8 cellular contexts compared by ENCODE assay signal in genomic region chr3:56682458-56683121, GRCh38. TPM values are rescaled to one million over a fixed set of nuclear protein-coding genes. Genes with fewer than 3 reads are reported as not detected.
A peak's percentile ranks its signal among the peaks of the same experiment; 100 is the strongest.
DNase-seq lines count a peak whose midpoint lies in the region; ATAC-seq, FAIRE-seq and TF ChIP-seq lines count a peak whose summit lies in the region.

No MANE protein-coding gene starts in this region.

- H3K27ac ChIP-seq in pancreas (peak overlapping the region; percentile 96 to 100 (median 98)), tibial artery (peak overlapping the region; percentile 97)

- peak; percentile 76 for ATAC-seq in activated naive CD8-positive, alpha-beta T cell treated with anti-CD3 and anti-CD28 coated beads, Interleukin-2, amount 10 ng/mL, durations not matched to agents 7 days and 5 days (ENCODE audit: low read depth)
- ATAC-seq in Right ventricle myocardium inferior (peak; percentile 84), pancreas (peak; percentile 71 to 86 (median 79))

- H3K27ac Mint-ChIP-seq in activated naive CD8-positive, alpha-beta T cell treated with anti-CD3 and anti-CD28 coated beads, Interleukin-2, amount 10 ng/mL, durations not matched to agents 7 days and 5 days = peak overlapping the region; percentile 99

- H3K27me3 ChIP-seq in pancreas = no peaks in the 10 kb centered on the region
- H3K27me3 ChIP-seq in tibial artery = no peaks in the 10 kb centered on the region

- peaks cover 44% of the 10 kb centered on the region for H3K36me3 Mint-ChIP-seq in activated naive CD8-positive, alpha-beta T cell treated with anti-CD3 and anti-CD28 coated beads, Interleukin-2, amount 10 ng/mL, durations not matched to agents 7 days and 5 days

- H3K4me1 ChIP-seq in pancreas = peaks cover 11 to 15% (median 14%) of the 10 kb centered on the region in 3 donors
- H3K4me1 ChIP-seq in tibial artery = peaks cover 0 to 32% (median 19%) of the 10 kb centered on the region in 4 donors

- FAIRE-seq in H54 (lab: Jason Lieb, UNC) (no peak), pancreas (lab: Jason Lieb, UNC) (no peak)

- H3K36me3 ChIP-seq in pancreas (no peaks in the 10 kb centered on the region), tibial artery (no peaks in the 10 kb centered on the region)

- H3K4me3 Mint-ChIP-seq in activated naive CD8-positive, alpha-beta T cell treated with anti-CD3 and anti-CD28 coated beads, Interleukin-2, amount 10 ng/mL, durations not matched to agents 7 days and 5 days = peak overlapping the region; percentile 98

- peaks cover 2% of the 10 kb centered on the region for H3K9me3 Mint-ChIP-seq in activated naive CD8-positive, alpha-beta T cell treated with anti-CD3 and anti-CD28 coated beads, Interleukin-2, amount 10 ng/mL, durations not matched to agents 7 days and 5 days

- H3K27me3 Mint-ChIP-seq in activated naive CD8-positive, alpha-beta T cell treated with anti-CD3 and anti-CD28 coated beads, Interleukin-2, amount 10 ng/mL, durations not matched to agents 7 days and 5 days = no peaks in the 10 kb centered on the region

- TF ChIP-seq CTCF in pancreas (IDR thresholded peaks at IDR 0.05) = no peak
- no peak for TF ChIP-seq CTCF in tibial artery (IDR thresholded peaks at IDR 0.05)

- TF ChIP-seq POLR2A in H54 (IDR thresholded peaks at IDR 0.05; ENCODE audit: low read depth, low read length) = peak; percentile 63

- DNase-seq in GF-D8 (lab: John Stamatoyannopoulos, UW) (peak; percentile 25), H54 (ENCODE audit: insufficient read length, low spot score) (peak; percentile 36), M059J (ENCODE audit: low read depth) (peak; percentile 66), SKM-1 treated with dmso at 0.1 percent for 144 hours (lab: John Stamatoyannopoulos, UW; ENCODE audit: unreplicated experiment) (peak; percentile 41), Right ventricle myocardium inferior (ENCODE audit: missing footprints) (peak; percentile 88), pancreas (peak; percentile 66 to 87 (median 76)), tibial artery (peak; percentile 66 to 86)
- peak; percentile 86 for DNase-seq in activated naive CD8-positive, alpha-beta T cell treated with anti-CD3 and anti-CD28 coated beads, Interleukin-2, amount 10 ng/mL, durations not matched to agents 7 days and 5 days

- H3K9me3 ChIP-seq in pancreas = no peaks in the 10 kb centered on the region
- no peaks in the 10 kb centered on the region for H3K9me3 ChIP-seq in tibial artery

- WGBS in pancreas, 2 donors = 0% methylated on average over 36 to 58 of the region's 58 CpGs

- peaks cover 32% of the 10 kb centered on the region for H3K4me1 Mint-ChIP-seq in activated naive CD8-positive, alpha-beta T cell treated with anti-CD3 and anti-CD28 coated beads, Interleukin-2, amount 10 ng/mL, durations not matched to agents 7 days and 5 days

- intact Hi-C loops in Right ventricle myocardium inferior (cut with DNase I) = loop anchor here (10.0 kb wide), 1 partner anchor 472 kb away; no protein-coding TSS in a partner anchor
- intact Hi-C loops in pancreas (cut with DNase I) = no loop called here
- intact Hi-C loops in tibial artery (cut with DNase I; ENCODE audit: low total_unique reads) = no loop called here

- POLR2A ChIA-PET in activated naive CD8-positive, alpha-beta T cell treated with anti-CD3 and anti-CD28 coated beads, Interleukin-2, amount 10 ng/mL, durations not matched to agents 7 days and 5 days (lab: Charles Lee) = interaction anchor here (0.6 to 4.4 kb wide), 20 partner anchors 9 to 546 kb away, joined by 3 to 80 read pairs (median 5); partner anchors contain the start of genes APPL1, ARHGEF3 and CCDC66

- H3K4me3 ChIP-seq in pancreas (peak overlapping the region; percentile 76 to 94 (median 90)), tibial artery (peak overlapping the region; percentile 76 to 78)

RNA-seq across cellular contexts. Expression of gene TASOR, which starts 0.5 kb away (rescaled TPM):
- 57.7 and 59.4 TPM in 2 replicates for total RNA-seq in M059J (2014; rRNA removed; shearing (Covaris generic))
- 10 to 100 TPM; 79.1 to 87.1 TPM for total RNA-seq in activated naive CD8-positive, alpha-beta T cell treated with anti-CD3 and anti-CD28 coated beads, Interleukin-2, amount 10 ng/mL, durations not matched to agents 7 days and 5 days
- total RNA-seq in Right ventricle myocardium inferior (25.1 TPM), pancreas (10 to 100 TPM; 15.3 to 32.1 (median 20.5) TPM)
- polyA plus RNA-seq in pancreas = 10 to 100 TPM; 12.7 to 18.5 TPM

Comparison
In these comparisons a context has a peak if more than half of its experiments do, and no peak if none do; other contexts are left out.
1. Peak in every context shown above with its lines: DNase-seq, ATAC-seq, H3K4me3 ChIP-seq and H3K27ac ChIP-seq.
2. DNase-seq: peak in every context shown above with its lines; median percentile 88 in Right ventricle myocardium inferior; 86 in activated naive CD8-positive, alpha-beta T cell treated with anti-CD3 and anti-CD28 coated beads, Interleukin-2, amount 10 ng/mL, durations not matched to agents 7 days and 5 days; 76 in tibial artery; 76 in pancreas; 66 in M059J; 41 in SKM-1 treated with dmso at 0.1 percent for 144 hours; 36 in H54; 25 in GF-D8.